In genomic region chr3:126621171-126621570, GRCh38 we compare ENCODE assay signal across 14 cellular contexts. TPM values are rescaled to one million over a fixed set of nuclear protein-coding genes. Genes with fewer than 3 reads are reported as not detected.
DNase-seq lines count a peak whose midpoint lies in the region; ATAC-seq and TF ChIP-seq lines count a peak whose summit lies in the region.
"Had no signal": no experiment of that assay in that cellular context is flagged by ENCODE, and none has a peak within 500 bp of the region (broad histone marks: within the 10 kb centered on the region; RNA-seq: fewer than 3 reads in every experiment).

No MANE protein-coding gene starts in this region.

- H3K4me1 Mint-ChIP-seq in natural killer cell treated with Interleukin-12 subunit alpha and Interleukin-12 subunit beta and Interleukin-15 and Interleukin-18, amount 100 ng/mL, for 72 hours (ENCODE audit: low read depth in 2 of 2), result peaks cover 4 to 6% of the 10 kb centered on the region in 2 donors

- TF ChIP-seq POLR2A in stomach (IDR thresholded peaks at IDR 0.05), result no peak

- in situ Hi-C loops in ACHN (cut with HindIII; ENCODE audit: low pct_ligation_motif_present, low pct_unique_long_range_greater_than_20kb, low sequenced_read_pairs), result no loop called here

- peaks cover 0 to 51% (median 16%) of the 10 kb centered on the region in 4 donors for H3K36me3 ChIP-seq in stomach

- H3K27ac Mint-ChIP-seq in natural killer cell treated with Interleukin-12 subunit alpha and Interleukin-12 subunit beta and Interleukin-15 and Interleukin-18, amount 100 ng/mL, for 72 hours, result no peak overlapping the region
- H3K27ac Mint-ChIP-seq: activated CD4-positive, alpha-beta memory T cell treated with anti-CD3 and anti-CD28 coated beads, Interleukin-2, amount 10 ng/mL, durations not matched to agents 7 days and 5 days had no signal

- peak; percentile 98 to 99 for ATAC-seq in left cardiac atrium
- no peak for ATAC-seq in HG03442 (IDR thresholded peaks at IDR 0.05; ENCODE audit: unreplicated experiment)
- ATAC-seq in natural killer cell treated with Interleukin-12 subunit alpha and Interleukin-12 subunit beta and Interleukin-15 and Interleukin-18, amount 100 ng/mL, for 72 hours, result no peak
- ATAC-seq in GM18517 (IDR thresholded peaks at IDR 0.05; ENCODE audit: unreplicated experiment), result no peak
- ATAC-seq: mucosa of descending colon, right lobe of liver had no signal

- intact Hi-C loops in left cardiac atrium (cut with DNase I) (no loop called here), stomach (cut with DNase I; ENCODE audit: low total_unique reads) (no loop called here)

- 73 to 97% (median 87%) methylated on average over 1 of the region's 1 CpG for WGBS in stomach, 5 donors

- no peak for TF ChIP-seq EP300 in stomach (IDR thresholded peaks at IDR 0.05)

- no peak overlapping the region for H3K27ac ChIP-seq in stomach
- H3K27ac ChIP-seq: right lobe of liver had no signal

- H3K9me3 ChIP-seq in stomach, result no peaks in the 10 kb centered on the region
- H3K9me3 ChIP-seq: mucosa of descending colon, right lobe of liver, tibial nerve had no signal

- no peak for TF ChIP-seq CTCF in stomach (IDR thresholded peaks at IDR 0.05)

- H3K4me3 ChIP-seq in stomach, result no peak overlapping the region
- H3K4me3 ChIP-seq: mucosa of descending colon, right lobe of liver, tibial nerve had no signal

- peak; percentile 33 for DNase-seq in ACHN
- peak; percentile 32 for DNase-seq in HK-2 (ENCODE audit: unreplicated experiment)
- DNase-seq in astrocyte of the hippocampus (ENCODE audit: low read depth, low spot score), result peak; percentile 53
- peak; percentile 48 for DNase-seq in left cardiac atrium
- DNase-seq in natural killer cell treated with Interleukin-12 subunit alpha and Interleukin-12 subunit beta and Interleukin-15 and Interleukin-18, amount 100 ng/mL, for 72 hours (ENCODE audit: low spot score), result no peak
- no peak for DNase-seq in stomach
- DNase-seq: activated CD4-positive, alpha-beta memory T cell treated with anti-CD3 and anti-CD28 coated beads, Interleukin-2, amount 10 ng/mL, durations not matched to agents 7 days and 5 days; cortex of kidney; mucosa of descending colon; NCI-H526 treated with DMSO at 0.1 percent for 48 hours; right lobe of liver had no signal

- H3K27me3 ChIP-seq in stomach, result no peaks in the 10 kb centered on the region
- H3K27me3 ChIP-seq: right lobe of liver, tibial nerve had no signal

- no peaks in the 10 kb centered on the region for H3K4me1 ChIP-seq in stomach
- H3K4me1 ChIP-seq: right lobe of liver, tibial nerve had no signal

- H3K4me3 Mint-ChIP-seq in natural killer cell treated with Interleukin-12 subunit alpha and Interleukin-12 subunit beta and Interleukin-15 and Interleukin-18, amount 100 ng/mL, for 72 hours, result no peak overlapping the region
- H3K4me3 Mint-ChIP-seq: activated CD4-positive, alpha-beta memory T cell treated with anti-CD3 and anti-CD28 coated beads, Interleukin-2, amount 10 ng/mL, durations not matched to agents 7 days and 5 days had no signal

- no peaks in the 10 kb centered on the region for H3K36me3 Mint-ChIP-seq in natural killer cell treated with Interleukin-12 subunit alpha and Interleukin-12 subunit beta and Interleukin-15 and Interleukin-18, amount 100 ng/mL, for 72 hours

- H3K9me3 Mint-ChIP-seq in natural killer cell treated with Interleukin-12 subunit alpha and Interleukin-12 subunit beta and Interleukin-15 and Interleukin-18, amount 100 ng/mL, for 72 hours, result no peaks in the 10 kb centered on the region
- H3K9me3 Mint-ChIP-seq: activated CD4-positive, alpha-beta memory T cell treated with anti-CD3 and anti-CD28 coated beads, Interleukin-2, amount 10 ng/mL, durations not matched to agents 7 days and 5 days had no signal

- H3K27me3 Mint-ChIP-seq in natural killer cell treated with Interleukin-12 subunit alpha and Interleukin-12 subunit beta and Interleukin-15 and Interleukin-18, amount 100 ng/mL, for 72 hours, result no peaks in the 10 kb centered on the region

RNA-seq across cellular contexts. Expression of gene TXNRD3, which starts 33.8 kb away (rescaled TPM):
- total RNA-seq in left cardiac atrium, result 1 to 10 TPM; 4.0 to 7.3 TPM
- 1 to 10 TPM; 1.2 to 2.1 TPM for total RNA-seq in natural killer cell treated with Interleukin-12 subunit alpha and Interleukin-12 subunit beta and Interleukin-15 and Interleukin-18, amount 100 ng/mL, for 72 hours
- 10 to 100 TPM in 4 of 5 donors, under 1 TPM in 1; 0.58 to 62.3 (median 19.1) TPM for total RNA-seq in stomach
- polyA plus RNA-seq in stomach, result 1 to 10 TPM; 3.8 to 6.6 (median 5.2) TPM

Comparison
In these comparisons a context has a peak if more than half of its experiments do, and no peak if none do; other contexts are left out.
1. DNase-seq: peak in ACHN (single experiment), HK-2 (single experiment), astrocyte of the hippocampus (single experiment) and left cardiac atrium (single experiment); none in natural killer cell treated with Interleukin-12 subunit alpha and Interleukin-12 subunit beta and Interleukin-15 and Interleukin-18, amount 100 ng/mL, for 72 hours (single experiment) and stomach (single experiment).
2. ATAC-seq: peak in left cardiac atrium (2 of 2); none in HG03442 (single experiment), natural killer cell treated with Interleukin-12 subunit alpha and Interleukin-12 subunit beta and Interleukin-15 and Interleukin-18, amount 100 ng/mL, for 72 hours (0 of 2) and GM18517 (single experiment).